Comparison of ENCODE assay signal across 8 cellular contexts in the genomic region with DNA sequence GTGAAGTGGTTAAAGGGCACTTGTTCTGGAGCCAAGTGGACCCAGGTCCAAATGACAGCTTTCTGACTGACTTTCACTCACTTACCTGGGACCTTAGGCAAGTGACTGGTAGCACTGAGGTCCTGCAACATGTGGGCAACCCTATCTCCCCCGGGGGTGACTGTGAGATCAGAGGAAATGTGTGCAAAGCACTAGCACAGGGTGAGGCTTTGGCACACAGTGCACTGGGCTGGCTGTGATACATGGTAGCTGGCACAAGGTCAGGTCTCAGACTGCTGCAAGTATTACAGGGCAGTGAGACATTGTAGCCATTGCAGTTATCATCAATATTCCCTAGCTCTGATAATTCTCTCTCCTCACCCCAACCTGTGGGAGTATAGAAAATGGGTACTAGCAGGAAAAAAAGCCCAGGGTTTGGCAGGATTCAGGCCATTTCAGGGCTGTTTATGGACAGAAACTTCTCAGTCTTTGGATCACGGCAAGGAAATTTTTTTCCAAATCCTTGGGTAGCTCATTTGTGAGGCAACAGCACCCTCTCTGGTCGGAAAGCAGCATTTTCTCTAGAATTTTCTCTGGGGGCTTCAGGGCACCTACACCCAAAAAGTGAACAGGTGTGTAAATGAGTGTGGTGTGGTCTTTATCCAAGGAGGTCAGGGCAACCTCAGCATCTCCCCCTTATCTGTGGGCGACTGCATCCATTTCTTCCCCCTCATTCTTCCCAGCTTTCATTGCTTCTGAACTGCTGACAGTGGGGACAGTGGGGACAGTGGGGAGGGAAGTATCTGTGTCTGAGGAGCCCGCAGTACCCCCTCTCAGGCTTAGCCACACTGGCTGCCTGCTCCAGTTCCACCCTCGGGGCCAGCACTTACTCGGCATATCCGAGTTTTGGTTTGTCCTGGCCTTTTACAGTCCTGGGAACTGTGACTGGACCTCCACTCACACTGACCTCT.
DNase-seq lines count a peak whose midpoint lies in the region; ATAC-seq, FAIRE-seq and TF ChIP-seq lines count a peak whose summit lies in the region.

No MANE protein-coding gene starts in this region.

- intact Hi-C loops in PC-9 (cut with micrococcal nuclease; ENCODE audit: unreplicated experiment) (loop anchor here (5.0 kb wide), 1 partner anchor 1243 kb away; no protein-coding TSS in a partner anchor), pancreas (cut with DNase I) (loop anchor here in 1 of 3 donors (10.0 kb wide), 1 partner anchor 601 kb away; a partner anchor contains a TSS)

- H3K9me3 ChIP-seq in PC-9 (ENCODE audit: insufficient read depth, low read depth), result no peaks in the 10 kb centered on the region
- H3K9me3 ChIP-seq in pancreas, result no peaks in the 10 kb centered on the region

- ATAC-seq in pancreas (peak; percentile 69 to 94 (median 84)), GM19397 (IDR thresholded peaks at IDR 0.05; ENCODE audit: unreplicated experiment) (no peak), HG02678 (IDR thresholded peaks at IDR 0.05; ENCODE audit: unreplicated experiment) (no peak)

- peak; percentile 25 for DNase-seq in SIG-M5 treated with dmso at 0.1 percent for 504 hours (lab: John Stamatoyannopoulos, UW; ENCODE audit: unreplicated experiment)
- DNase-seq in SIG-M5 (lab: John Stamatoyannopoulos, UW), result no peak
- peak; percentile 9 to 34 for DNase-seq in PC-9
- DNase-seq in fibroblast of villous mesenchyme (ENCODE audit: low read depth), result peak; percentile 4
- peak in 4 of 6 donors; percentile 24 to 46 (median 35) for DNase-seq in pancreas
- DNase-seq in activated T-cell treated with anti-CD3 and anti-CD28 coated beads for 4 hours, result no peak

- no peak overlapping the region for H3K27ac ChIP-seq in PC-9
- H3K27ac ChIP-seq in pancreas, result no peak overlapping the region

- TF ChIP-seq CTCF in PC-9 (conservative IDR thresholded peaks at IDR 0.05) (peak; percentile 78), fibroblast of villous mesenchyme (IDR thresholded peaks at IDR 0.05; ENCODE audit: insufficient read depth, low read depth, low read length) (peak; percentile 33), pancreas (IDR thresholded peaks at IDR 0.05) (peak in 3 of 4 donors; percentile 33 to 48 (median 43))

- H3K9me2 ChIP-seq in PC-9 (ENCODE audit: insufficient read depth), result no peaks in the 10 kb centered on the region

- no peak for FAIRE-seq in pancreas (lab: Jason Lieb, UNC)

- POLR2A ChIA-PET in PC-9 (lab: Charles Lee; ENCODE audit: unreplicated experiment), result no interaction called here

- no peaks in the 10 kb centered on the region for H3F3A ChIP-seq in PC-9 (ENCODE audit: insufficient read depth, low read depth)

- no peaks in the 10 kb centered on the region for H3K4me1 ChIP-seq in PC-9 (replicated peaks; ENCODE audit: insufficient read depth)
- H3K4me1 ChIP-seq in pancreas, result peaks cover 0 to 5% (median 0%) of the 10 kb centered on the region in 3 donors

- H3K79me2 ChIP-seq in PC-9 (ENCODE audit: low read depth), result no peaks in the 10 kb centered on the region

- BruUV-seq in PC-9 (replicated peaks; lab: Mats Ljungman, UMichigan), result no TSS peak

- H3K4me3 ChIP-seq in PC-9 (no peak overlapping the region), fibroblast of villous mesenchyme (ENCODE audit: low read depth, low read length) (no peak overlapping the region), pancreas (no peak overlapping the region)

- no peaks in the 10 kb centered on the region for H3K36me3 ChIP-seq in PC-9 (ENCODE audit: low read depth)
- no peaks in the 10 kb centered on the region for H3K36me3 ChIP-seq in pancreas

- H3K27me3 ChIP-seq in PC-9 (ENCODE audit: insufficient read depth, low read depth) (peaks cover 99% of the 10 kb centered on the region), pancreas (no peaks in the 10 kb centered on the region)

- WGBS in pancreas, 2 donors, result 22 to 27% methylated on average over 8 of the region's 8 CpGs

- CTCF ChIA-PET in PC-9 (lab: Charles Lee), result interaction anchor here (0.9 to 1.1 kb wide), 2 partner anchors 368 to 585 kb away, joined by 3 to 4 read pairs; no protein-coding TSS in a partner anchor

- no peak overlapping the region for H2AFZ ChIP-seq in PC-9

- no peaks in the 10 kb centered on the region for H4K20me1 ChIP-seq in PC-9 (ENCODE audit: insufficient read depth)

- H3K4me2 ChIP-seq in PC-9, result no peak overlapping the region

Comparison
In these comparisons a context has a peak if more than half of its experiments do, and no peak if none do; other contexts are left out.
1. DNase-seq: peak in SIG-M5 treated with dmso at 0.1 percent for 504 hours (single experiment), PC-9 (2 of 2), fibroblast of villous mesenchyme (single experiment) and pancreas (4 of 6); none in SIG-M5 (single experiment) and activated T-cell treated with anti-CD3 and anti-CD28 coated beads for 4 hours (single experiment).
2. ATAC-seq: peak in pancreas (4 of 4); none in GM19397 (single experiment) and HG02678 (single experiment).
3. Peak in every context shown above with its lines, with median percentiles within 50 percentile points of each other: CTCF ChIP-seq.